Comparison of ENCODE assay signal across 8 cellular contexts in the genomic region with DNA sequence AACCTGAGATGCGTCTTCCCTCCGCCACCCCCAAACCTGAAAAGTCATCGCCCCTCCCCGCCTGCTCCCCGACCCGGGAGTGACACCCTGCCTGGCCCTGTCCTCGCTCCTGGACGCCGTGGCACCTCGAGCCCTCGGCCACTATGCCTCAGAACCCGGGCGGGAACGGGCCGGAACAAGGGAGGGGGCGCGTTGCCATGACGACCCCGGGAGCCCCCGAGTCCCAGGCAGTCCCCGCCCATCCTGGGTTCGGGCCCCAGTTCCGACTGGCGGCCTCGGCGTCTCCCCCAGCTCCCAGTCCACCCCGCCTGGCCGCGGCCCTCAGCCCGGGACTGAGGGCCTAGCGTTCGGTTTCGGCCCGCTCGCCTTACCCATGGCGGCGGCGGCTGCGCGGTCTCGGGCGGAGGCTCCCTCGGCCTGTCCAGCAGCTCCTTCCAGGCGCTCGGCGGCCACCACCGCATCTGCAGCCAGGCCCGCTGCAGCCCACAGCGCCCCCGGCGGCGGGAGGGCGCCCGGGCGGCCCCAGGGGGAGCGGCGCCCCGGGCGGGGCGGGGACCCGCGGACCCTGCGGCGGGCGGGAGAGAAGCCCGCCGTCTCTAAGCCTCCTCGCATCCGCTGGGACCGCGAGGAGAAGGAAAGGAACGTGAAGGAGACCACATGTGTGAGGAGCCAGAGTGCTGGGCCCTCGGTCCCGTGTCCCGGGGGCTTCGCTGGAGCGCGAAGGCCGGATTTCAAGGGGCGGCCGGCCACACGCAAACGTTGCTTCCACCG. TPM values are rescaled to one million over a fixed set of nuclear protein-coding genes. Genes with fewer than 3 reads are reported as not detected.
DNase-seq lines count a peak whose midpoint lies in the region; TF ChIP-seq lines count a peak whose summit lies in the region.

A gene with protein sequence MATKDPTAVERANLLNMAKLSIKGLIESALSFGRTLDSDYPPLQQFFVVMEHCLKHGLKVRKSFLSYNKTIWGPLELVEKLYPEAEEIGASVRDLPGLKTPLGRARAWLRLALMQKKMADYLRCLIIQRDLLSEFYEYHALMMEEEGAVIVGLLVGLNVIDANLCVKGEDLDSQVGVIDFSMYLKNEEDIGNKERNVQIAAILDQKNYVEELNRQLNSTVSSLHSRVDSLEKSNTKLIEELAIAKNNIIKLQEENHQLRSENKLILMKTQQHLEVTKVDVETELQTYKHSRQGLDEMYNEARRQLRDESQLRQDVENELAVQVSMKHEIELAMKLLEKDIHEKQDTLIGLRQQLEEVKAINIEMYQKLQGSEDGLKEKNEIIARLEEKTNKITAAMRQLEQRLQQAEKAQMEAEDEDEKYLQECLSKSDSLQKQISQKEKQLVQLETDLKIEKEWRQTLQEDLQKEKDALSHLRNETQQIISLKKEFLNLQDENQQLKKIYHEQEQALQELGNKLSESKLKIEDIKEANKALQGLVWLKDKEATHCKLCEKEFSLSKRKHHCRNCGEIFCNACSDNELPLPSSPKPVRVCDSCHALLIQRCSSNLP (minus strand): TSS at position 463 of the 771 bp plus-strand sequence. CDS start 88 bp downstream, at position 375.

- no peaks in the 10 kb centered on the region for H3K27me3 ChIP-seq in SK-N-SH (ENCODE audit: insufficient read depth)
- no peaks in the 10 kb centered on the region for H3K27me3 ChIP-seq in parathyroid adenoma (ENCODE audit: control insufficient read depth, insufficient read depth, low read length)
- H3K27me3 ChIP-seq in tibial artery: no peaks in the 10 kb centered on the region

- peaks cover 0 to 5% of the 10 kb centered on the region in 2 experiments; a peak in 2 of 4 replicates for H3K4me1 ChIP-seq in SK-N-SH (ENCODE audit: control insufficient read depth in 1 of 2, insufficient read depth in 2 of 2, low read depth in 1 of 2, low read length in 1 of 2)
- peaks cover 6% of the 10 kb centered on the region for H3K4me1 ChIP-seq in parathyroid adenoma
- peaks cover 0 to 34% (median 7%) of the 10 kb centered on the region in 4 donors for H3K4me1 ChIP-seq in tibial artery

- H3K4me3 ChIP-seq in SK-N-SH (ENCODE audit: low read depth in 2 of 2, low read length in 1 of 2) (peak within 1 kb of the TSS; percentile 79 to 94), parathyroid adenoma (ENCODE audit: low read depth, low read length) (peak within 1 kb of the TSS; percentile 96), tibial artery (peak within 1 kb of the TSS; percentile 92 to 96)

- H3K9me2 ChIP-seq in SK-N-SH: no peaks in the 10 kb centered on the region

- DNase-seq in GM03348 (ENCODE audit: low spot score): peak; percentile 98
- peak; percentile 78 for DNase-seq in GOT3 (lab: John Stamatoyannopoulos, UW)
- DNase-seq in LHCN-M2 (ENCODE audit: low read depth): peak; percentile 70
- DNase-seq in SK-N-SH: peak; percentile 96
- DNase-seq in head of caudate nucleus: peak; percentile 54 to 92 (median 83)
- peak; percentile 66 to 88 for DNase-seq in tibial artery

- peak within 1 kb of the TSS; percentile 92 for H3K4me3 Mint-ChIP-seq in activated naive CD8-positive, alpha-beta T cell

- no peak for TF ChIP-seq RAD21 in SK-N-SH (IDR thresholded peaks at IDR 0.05; ENCODE audit: low read length)

- peak within 1 kb of the TSS; percentile 88 to 89 for H3K27ac ChIP-seq in SK-N-SH (ENCODE audit: low read depth in 2 of 2, low read length in 1 of 2)
- peak within 1 kb of the TSS; percentile 93 for H3K27ac ChIP-seq in parathyroid adenoma
- peak within 1 kb of the TSS; percentile 95 to 97 for H3K27ac ChIP-seq in tibial artery

- H3F3A ChIP-seq in SK-N-SH (replicated peaks; ENCODE audit: insufficient read depth): peaks cover 6% of the 10 kb centered on the region

- peak; percentile 33; the same call in 1 of the 2 replicates for TF ChIP-seq CTCF in SK-N-SH (IDR thresholded peaks at IDR 0.05)
- peak; percentile 37 for TF ChIP-seq CTCF in parathyroid adenoma (IDR thresholded peaks at IDR 0.05)
- peak; percentile 57 to 97 for TF ChIP-seq CTCF in tibial artery (IDR thresholded peaks at IDR 0.05)

- peaks cover 20% of the 10 kb centered on the region for H4K20me1 ChIP-seq in SK-N-SH (ENCODE audit: insufficient read depth)

- CTCF ChIA-PET in SK-N-SH (lab: Yijun Ruan, JAX): interaction anchor here (0.6 to 1.5 kb wide), 20 partner anchors 13 to 524 kb away, joined by 3 to 10 read pairs (median 3); no protein-coding TSS in a partner anchor

- intact Hi-C loops in head of caudate nucleus (cut with DNase I): loop anchor here (5.0 kb wide), 1 partner anchor 315 kb away; the partner anchor contains the start of gene CCAR1
- intact Hi-C loops in tibial artery (cut with DNase I; ENCODE audit: low total_unique reads): no loop called here

- H3K36me3 ChIP-seq in SK-N-SH (replicated peaks in 1 of 2; ENCODE audit: control insufficient read depth in 1 of 2, insufficient read depth in 2 of 2, low read length in 1 of 2): peaks cover 0 to 8% of the 10 kb centered on the region in 2 experiments
- no peaks in the 10 kb centered on the region for H3K36me3 ChIP-seq in parathyroid adenoma (ENCODE audit: control insufficient read depth, insufficient read depth, low read length)
- H3K36me3 ChIP-seq in tibial artery: no peaks in the 10 kb centered on the region

- H3K27me3 Mint-ChIP-seq in activated naive CD8-positive, alpha-beta T cell: no peaks in the 10 kb centered on the region

- peaks cover 17% of the 10 kb centered on the region for H3K4me1 Mint-ChIP-seq in activated naive CD8-positive, alpha-beta T cell (ENCODE audit: low read depth)

- H3K9me3 ChIP-seq in SK-N-SH (no peaks in the 10 kb centered on the region), parathyroid adenoma (ENCODE audit: control insufficient read depth, low read length) (no peaks in the 10 kb centered on the region), tibial artery (no peaks in the 10 kb centered on the region)

- H3K79me2 ChIP-seq in SK-N-SH (ENCODE audit: insufficient read depth) (peaks cover 50% of the 10 kb centered on the region), parathyroid adenoma (peaks cover 23% of the 10 kb centered on the region)

- WGBS in SK-N-SH (ENCODE audit: low lambda C conversion rate): 2% methylated on average over 14 of the region's 84 CpGs

- H3K36me3 Mint-ChIP-seq in activated naive CD8-positive, alpha-beta T cell: no peaks in the 10 kb centered on the region

- no peaks in the 10 kb centered on the region for H3K9me3 Mint-ChIP-seq in activated naive CD8-positive, alpha-beta T cell (ENCODE audit: low read depth)

- H3K4me2 ChIP-seq in SK-N-SH (peak within 1 kb of the TSS; percentile 73), parathyroid adenoma (ENCODE audit: low read length) (peak within 1 kb of the TSS; percentile 96)

- TF ChIP-seq EP300 in SK-N-SH (IDR thresholded peaks at IDR 0.05; ENCODE audit: borderline replicate concordance in 1 of 2, low read depth in 1 of 2, low read length in 1 of 2): no peak

- POLR2A ChIA-PET in SK-N-SH (lab: Yijun Ruan, JAX): interaction anchor here (0.7 to 2.1 kb wide), 4 partner anchors 9 to 494 kb away, joined by 3 to 6 read pairs (median 4); partner anchors contain the start of genes HNRNPH3 and STOX1

- H3K27ac Mint-ChIP-seq in activated naive CD8-positive, alpha-beta T cell: peak within 1 kb of the TSS; percentile 80

- H2AFZ ChIP-seq in SK-N-SH (ENCODE audit: low read depth) (peak within 1 kb of the TSS; percentile 98), parathyroid adenoma (peak within 1 kb of the TSS; percentile 97)

- peak within 1 kb of the TSS; percentile 98 for H3K9ac ChIP-seq in SK-N-SH
- peak within 1 kb of the TSS; percentile 97 for H3K9ac ChIP-seq in parathyroid adenoma

TF ChIP-seq in SK-N-SH, 30 proteins besides CTCF, POLR2A, EP300 and RAD21:
- TF ChIP-seq RCOR1 (IDR thresholded peaks at IDR 0.05; ENCODE audit: low read length) (no peak), FOXM1 (IDR thresholded peaks at IDR 0.05; ENCODE audit: low read depth) (no peak), YY1 (IDR thresholded peaks at IDR 0.05; ENCODE audit: low read depth) (peak; percentile 31; the same call in 1 of the 2 replicates), POLR2AphosphoS5 (IDR thresholded peaks at IDR 0.05; ENCODE audit: low read depth, low read length) (peak; percentile 78; the same call in 1 of the 2 replicates)
- TF ChIP-seq, protein P1, sequence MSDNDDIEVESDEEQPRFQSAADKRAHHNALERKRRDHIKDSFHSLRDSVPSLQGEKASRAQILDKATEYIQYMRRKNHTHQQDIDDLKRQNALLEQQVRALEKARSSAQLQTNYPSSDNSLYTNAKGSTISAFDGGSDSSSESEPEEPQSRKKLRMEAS (IDR thresholded peaks at IDR 0.05; ENCODE audit: low read depth): 0 out of 2 replicates have a peak, but pooled peaks have one; percentile 36

RNA-seq across cellular contexts. Expression of the gene that starts here (rescaled TPM):
- total RNA-seq in LHCN-M2 (2014; rRNA removed): 14.0 and 19.1 TPM in 2 replicates
- polyA plus RNA-seq in LHCN-M2 (2012): 4.6 TPM
- polyA plus RNA-seq in SK-N-SH (2012; rRNA removed): 6.2 and 9.0 TPM in 2 replicates
- polyA plus RNA-seq in SK-N-SH (2012; cell fraction: cytosol; rRNA removed): 8.0 and 9.2 TPM in 2 replicates
- polyA plus RNA-seq in SK-N-SH (2012; cell fraction: nucleus; rRNA removed): 7.2 and 17.6 TPM in 2 replicates

Comparison
In these comparisons a context has a peak if more than half of its experiments do, and no peak if none do; other contexts are left out.
1. Peak in every context shown above with its lines: DNase-seq, H3K4me3 ChIP-seq and H3K27ac ChIP-seq.